ENCODE assay signal across 1 cellular context in the genomic region with DNA sequence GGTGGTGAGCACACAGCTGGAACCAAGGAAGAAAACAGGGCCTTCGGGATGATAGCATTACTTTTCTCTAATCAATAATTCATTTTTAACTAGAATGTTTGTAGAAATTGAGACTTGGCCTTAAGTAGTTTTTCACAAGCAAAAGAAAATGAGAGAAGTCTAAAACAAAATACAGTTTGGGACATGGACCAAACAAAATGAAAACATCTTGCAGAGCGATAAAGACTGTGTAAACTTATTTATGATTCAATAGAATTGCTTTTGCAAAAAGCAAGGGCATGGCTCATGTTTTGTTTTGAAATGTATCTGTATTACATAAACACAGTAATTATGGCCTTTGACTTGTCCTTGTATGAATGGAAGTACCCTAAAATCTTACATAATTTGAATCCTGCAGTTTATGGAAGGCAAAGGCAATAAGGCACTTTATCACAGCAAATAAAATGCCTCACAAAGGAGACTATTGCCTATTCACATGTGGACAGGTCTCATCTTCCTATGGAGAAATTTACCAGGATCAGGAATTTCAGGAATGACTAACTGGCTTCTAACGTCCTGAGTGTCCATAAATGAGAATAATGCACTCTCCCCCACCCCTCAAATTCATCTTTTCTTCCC.
TF ChIP-seq lines count a peak whose summit lies in the region.

No MANE protein-coding gene starts in this region.

TF ChIP-seq in HCT116, 20 proteins besides CTCF, POLR2A, EP300 and RAD21 (continued from another document):
- no peak for TF ChIP-seq ELF1 (IDR thresholded peaks at IDR 0.05; ENCODE audit: borderline replicate concordance, low read depth)
- TF ChIP-seq EZH2 (IDR thresholded peaks at IDR 0.05), result no peak
- TF ChIP-seq SP1 (IDR thresholded peaks at IDR 0.05; ENCODE audit: low read depth), result no peak
- no peak for TF ChIP-seq ATF3 (IDR thresholded peaks at IDR 0.05)
- no peak for TF ChIP-seq EGR1 (IDR thresholded peaks at IDR 0.05; ENCODE audit: low read depth)
- no peak for TF ChIP-seq CBX3 (IDR thresholded peaks at IDR 0.05; ENCODE audit: low read depth)
